ENCODE assay signal across 1 cellular context in the genomic region with DNA sequence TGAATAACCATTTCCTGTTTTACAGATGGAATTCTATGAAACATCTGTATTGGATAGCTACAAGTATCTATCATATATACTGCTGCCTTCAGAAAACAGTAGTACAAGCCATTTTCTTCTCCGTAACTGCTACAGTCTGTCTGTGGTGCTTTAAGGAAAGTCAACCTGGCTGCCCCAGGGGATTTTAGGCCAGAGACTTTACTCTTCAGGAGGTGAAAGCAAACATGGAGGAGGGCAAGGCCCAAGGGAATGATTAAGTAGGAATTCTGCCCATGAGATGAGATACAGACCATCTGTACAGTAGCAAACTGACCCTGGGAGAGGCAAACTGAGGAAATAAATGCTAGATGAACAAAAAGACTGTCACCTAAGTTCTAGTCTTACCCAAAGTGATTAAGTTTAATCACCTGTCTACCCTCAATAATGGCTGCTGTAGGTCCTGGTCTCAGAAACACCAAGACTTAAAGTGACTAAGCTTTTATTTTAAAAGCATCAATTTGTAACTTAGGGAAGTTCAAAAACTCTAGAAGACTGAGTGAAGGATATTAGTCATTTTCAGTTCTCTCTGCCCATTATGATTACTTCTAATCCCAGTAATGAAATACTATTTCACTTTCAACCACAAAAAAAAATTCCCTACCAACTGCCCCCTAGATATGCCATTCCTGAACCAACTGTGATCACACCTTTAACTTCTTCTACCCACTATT.
TF ChIP-seq lines count a peak whose summit lies in the region.

No MANE protein-coding gene starts in this region.

TF ChIP-seq in GM12878, 131 proteins besides CTCF, POLR2A, EP300 and RAD21 (continues in another document):
- TF ChIP-seq CHD2 (IDR thresholded peaks at IDR 0.05; ENCODE audit: borderline replicate concordance, low read depth, low read length), result peak; percentile 52; the same call in 1 of the 2 replicates
- no peak for TF ChIP-seq NR2C2 (IDR thresholded peaks at IDR 0.05; ENCODE audit: borderline replicate concordance, control insufficient read depth, insufficient read length, low read depth)
- TF ChIP-seq MYB (IDR thresholded peaks at IDR 0.05; ENCODE audit: borderline replicate concordance, low read depth, low read length), result peak; percentile 92
- no peak for TF ChIP-seq NR2C1 (IDR thresholded peaks at IDR 0.05)
- TF ChIP-seq, protein P1, sequence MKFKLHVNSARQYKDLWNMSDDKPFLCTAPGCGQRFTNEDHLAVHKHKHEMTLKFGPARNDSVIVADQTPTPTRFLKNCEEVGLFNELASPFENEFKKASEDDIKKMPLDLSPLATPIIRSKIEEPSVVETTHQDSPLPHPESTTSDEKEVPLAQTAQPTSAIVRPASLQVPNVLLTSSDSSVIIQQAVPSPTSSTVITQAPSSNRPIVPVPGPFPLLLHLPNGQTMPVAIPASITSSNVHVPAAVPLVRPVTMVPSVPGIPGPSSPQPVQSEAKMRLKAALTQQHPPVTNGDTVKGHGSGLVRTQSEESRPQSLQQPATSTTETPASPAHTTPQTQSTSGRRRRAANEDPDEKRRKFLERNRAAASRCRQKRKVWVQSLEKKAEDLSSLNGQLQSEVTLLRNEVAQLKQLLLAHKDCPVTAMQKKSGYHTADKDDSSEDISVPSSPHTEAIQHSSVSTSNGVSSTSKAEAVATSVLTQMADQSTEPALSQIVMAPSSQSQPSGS (IDR thresholded peaks at IDR 0.05; ENCODE audit: low read length), result peak; percentile 97
- peak; percentile 60; the same call in 1 of the 2 replicates for TF ChIP-seq GABPA (IDR thresholded peaks at IDR 0.05; ENCODE audit: low read depth)
- TF ChIP-seq CHD1 (IDR thresholded peaks at IDR 0.05; ENCODE audit: low read depth, low read length), result peak; percentile 74; the same call in 1 of the 2 replicates
- no peak for TF ChIP-seq ASH2L (IDR thresholded peaks at IDR 0.05; ENCODE audit: borderline replicate concordance, low read depth)
- TF ChIP-seq, protein P2, sequence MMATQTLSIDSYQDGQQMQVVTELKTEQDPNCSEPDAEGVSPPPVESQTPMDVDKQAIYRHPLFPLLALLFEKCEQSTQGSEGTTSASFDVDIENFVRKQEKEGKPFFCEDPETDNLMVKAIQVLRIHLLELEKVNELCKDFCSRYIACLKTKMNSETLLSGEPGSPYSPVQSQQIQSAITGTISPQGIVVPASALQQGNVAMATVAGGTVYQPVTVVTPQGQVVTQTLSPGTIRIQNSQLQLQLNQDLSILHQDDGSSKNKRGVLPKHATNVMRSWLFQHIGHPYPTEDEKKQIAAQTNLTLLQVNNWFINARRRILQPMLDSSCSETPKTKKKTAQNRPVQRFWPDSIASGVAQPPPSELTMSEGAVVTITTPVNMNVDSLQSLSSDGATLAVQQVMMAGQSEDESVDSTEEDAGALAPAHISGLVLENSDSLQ (IDR thresholded peaks at IDR 0.05), result peak; percentile 48; the same call in 1 of the 2 replicates
- TF ChIP-seq SIX5 (IDR thresholded peaks at IDR 0.05; ENCODE audit: low read depth, low read length, severe bottlenecking), result no peak
- TF ChIP-seq NFIC (IDR thresholded peaks at IDR 0.05; ENCODE audit: low read depth, low read length), result peak; percentile 100
- no peak for TF ChIP-seq SMAD5 (IDR thresholded peaks at IDR 0.05; ENCODE audit: low read depth)
- no peak for TF ChIP-seq KDM1A (IDR thresholded peaks at IDR 0.05; ENCODE audit: borderline replicate concordance)
- TF ChIP-seq MEF2B (IDR thresholded peaks at IDR 0.05; ENCODE audit: partially characterized antibody, poor library complexity, severe bottlenecking), result peak; percentile 82
- TF ChIP-seq TCF12 (IDR thresholded peaks at IDR 0.05; ENCODE audit: low read depth, low read length), result 0 out of 2 replicates have a peak, but pooled peaks have one; percentile 42
- TF ChIP-seq HDGF (IDR thresholded peaks at IDR 0.05), result no peak
- TF ChIP-seq, protein P3, sequence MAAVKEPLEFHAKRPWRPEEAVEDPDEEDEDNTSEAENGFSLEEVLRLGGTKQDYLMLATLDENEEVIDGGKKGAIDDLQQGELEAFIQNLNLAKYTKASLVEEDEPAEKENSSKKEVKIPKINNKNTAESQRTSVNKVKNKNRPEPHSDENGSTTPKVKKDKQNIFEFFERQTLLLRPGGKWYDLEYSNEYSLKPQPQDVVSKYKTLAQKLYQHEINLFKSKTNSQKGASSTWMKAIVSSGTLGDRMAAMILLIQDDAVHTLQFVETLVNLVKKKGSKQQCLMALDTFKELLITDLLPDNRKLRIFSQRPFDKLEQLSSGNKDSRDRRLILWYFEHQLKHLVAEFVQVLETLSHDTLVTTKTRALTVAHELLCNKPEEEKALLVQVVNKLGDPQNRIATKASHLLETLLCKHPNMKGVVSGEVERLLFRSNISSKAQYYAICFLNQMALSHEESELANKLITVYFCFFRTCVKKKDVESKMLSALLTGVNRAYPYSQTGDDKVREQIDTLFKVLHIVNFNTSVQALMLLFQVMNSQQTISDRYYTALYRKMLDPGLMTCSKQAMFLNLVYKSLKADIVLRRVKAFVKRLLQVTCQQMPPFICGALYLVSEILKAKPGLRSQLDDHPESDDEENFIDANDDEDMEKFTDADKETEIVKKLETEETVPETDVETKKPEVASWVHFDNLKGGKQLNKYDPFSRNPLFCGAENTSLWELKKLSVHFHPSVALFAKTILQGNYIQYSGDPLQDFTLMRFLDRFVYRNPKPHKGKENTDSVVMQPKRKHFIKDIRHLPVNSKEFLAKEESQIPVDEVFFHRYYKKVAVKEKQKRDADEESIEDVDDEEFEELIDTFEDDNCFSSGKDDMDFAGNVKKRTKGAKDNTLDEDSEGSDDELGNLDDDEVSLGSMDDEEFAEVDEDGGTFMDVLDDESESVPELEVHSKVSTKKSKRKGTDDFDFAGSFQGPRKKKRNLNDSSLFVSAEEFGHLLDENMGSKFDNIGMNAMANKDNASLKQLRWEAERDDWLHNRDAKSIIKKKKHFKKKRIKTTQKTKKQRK (IDR thresholded peaks at IDR 0.05; ENCODE audit: low read depth, low read length), result no peak
- TF ChIP-seq MTA3 (IDR thresholded peaks at IDR 0.05; ENCODE audit: borderline replicate concordance, low read length), result peak; percentile 100
- TF ChIP-seq POLR2AphosphoS5 (IDR thresholded peaks at IDR 0.05; ENCODE audit: low read length), result no peak
- peak in 1 of 2 experiments; percentile 95; a peak in 1 of 4 replicates for TF ChIP-seq CEBPB (IDR thresholded peaks at IDR 0.05; ENCODE audit: borderline replicate concordance in 1 of 2, low read depth in 2 of 2, low read length in 2 of 2)
- TF ChIP-seq IKZF2 (IDR thresholded peaks at IDR 0.05), result peak; percentile 99 to 100
- peak; percentile 94 for TF ChIP-seq JUNB (IDR thresholded peaks at IDR 0.05)
- no peak for TF ChIP-seq SUZ12 (IDR thresholded peaks at IDR 0.05; ENCODE audit: unreplicated experiment)
- TF ChIP-seq LARP7 (IDR thresholded peaks at IDR 0.05), result no peak
- peak; percentile 79 for TF ChIP-seq GATAD2B (conservative IDR thresholded peaks at IDR 0.05; ENCODE audit: low read depth)
- 0 out of 2 replicates have a peak, but pooled peaks have one; percentile 61 for TF ChIP-seq TCF7 (IDR thresholded peaks at IDR 0.05; ENCODE audit: borderline replicate concordance)
- TF ChIP-seq SMC3 (IDR thresholded peaks at IDR 0.05; ENCODE audit: borderline replicate concordance, low read length), result no peak; the same call in 1 of the 2 replicates
- no peak for TF ChIP-seq MYC (IDR thresholded peaks at IDR 0.05; ENCODE audit: insufficient read depth, insufficient read length, insufficient replicate concordance, low read length, severe bottlenecking)
- TF ChIP-seq, protein P4, sequence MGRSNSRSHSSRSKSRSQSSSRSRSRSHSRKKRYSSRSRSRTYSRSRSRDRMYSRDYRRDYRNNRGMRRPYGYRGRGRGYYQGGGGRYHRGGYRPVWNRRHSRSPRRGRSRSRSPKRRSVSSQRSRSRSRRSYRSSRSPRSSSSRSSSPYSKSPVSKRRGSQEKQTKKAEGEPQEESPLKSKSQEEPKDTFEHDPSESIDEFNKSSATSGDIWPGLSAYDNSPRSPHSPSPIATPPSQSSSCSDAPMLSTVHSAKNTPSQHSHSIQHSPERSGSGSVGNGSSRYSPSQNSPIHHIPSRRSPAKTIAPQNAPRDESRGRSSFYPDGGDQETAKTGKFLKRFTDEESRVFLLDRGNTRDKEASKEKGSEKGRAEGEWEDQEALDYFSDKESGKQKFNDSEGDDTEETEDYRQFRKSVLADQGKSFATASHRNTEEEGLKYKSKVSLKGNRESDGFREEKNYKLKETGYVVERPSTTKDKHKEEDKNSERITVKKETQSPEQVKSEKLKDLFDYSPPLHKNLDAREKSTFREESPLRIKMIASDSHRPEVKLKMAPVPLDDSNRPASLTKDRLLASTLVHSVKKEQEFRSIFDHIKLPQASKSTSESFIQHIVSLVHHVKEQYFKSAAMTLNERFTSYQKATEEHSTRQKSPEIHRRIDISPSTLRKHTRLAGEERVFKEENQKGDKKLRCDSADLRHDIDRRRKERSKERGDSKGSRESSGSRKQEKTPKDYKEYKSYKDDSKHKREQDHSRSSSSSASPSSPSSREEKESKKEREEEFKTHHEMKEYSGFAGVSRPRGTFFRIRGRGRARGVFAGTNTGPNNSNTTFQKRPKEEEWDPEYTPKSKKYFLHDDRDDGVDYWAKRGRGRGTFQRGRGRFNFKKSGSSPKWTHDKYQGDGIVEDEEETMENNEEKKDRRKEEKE (IDR thresholded peaks at IDR 0.05), result no peak
- 0 out of 2 replicates have a peak, but pooled peaks have one; percentile 15 for TF ChIP-seq CREB1 (IDR thresholded peaks at IDR 0.05; ENCODE audit: low read depth)
- TF ChIP-seq, protein P5, sequence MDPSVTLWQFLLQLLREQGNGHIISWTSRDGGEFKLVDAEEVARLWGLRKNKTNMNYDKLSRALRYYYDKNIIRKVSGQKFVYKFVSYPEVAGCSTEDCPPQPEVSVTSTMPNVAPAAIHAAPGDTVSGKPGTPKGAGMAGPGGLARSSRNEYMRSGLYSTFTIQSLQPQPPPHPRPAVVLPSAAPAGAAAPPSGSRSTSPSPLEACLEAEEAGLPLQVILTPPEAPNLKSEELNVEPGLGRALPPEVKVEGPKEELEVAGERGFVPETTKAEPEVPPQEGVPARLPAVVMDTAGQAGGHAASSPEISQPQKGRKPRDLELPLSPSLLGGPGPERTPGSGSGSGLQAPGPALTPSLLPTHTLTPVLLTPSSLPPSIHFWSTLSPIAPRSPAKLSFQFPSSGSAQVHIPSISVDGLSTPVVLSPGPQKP (IDR thresholded peaks at IDR 0.05; ENCODE audit: low read depth, low read length), result no peak
- peak; percentile 99 for TF ChIP-seq MTA2 (IDR thresholded peaks at IDR 0.05; ENCODE audit: low read depth)
- TF ChIP-seq ZZZ3 (IDR thresholded peaks at IDR 0.05; ENCODE audit: control insufficient read depth, insufficient read length, low read depth), result no peak
- TF ChIP-seq, protein P6, sequence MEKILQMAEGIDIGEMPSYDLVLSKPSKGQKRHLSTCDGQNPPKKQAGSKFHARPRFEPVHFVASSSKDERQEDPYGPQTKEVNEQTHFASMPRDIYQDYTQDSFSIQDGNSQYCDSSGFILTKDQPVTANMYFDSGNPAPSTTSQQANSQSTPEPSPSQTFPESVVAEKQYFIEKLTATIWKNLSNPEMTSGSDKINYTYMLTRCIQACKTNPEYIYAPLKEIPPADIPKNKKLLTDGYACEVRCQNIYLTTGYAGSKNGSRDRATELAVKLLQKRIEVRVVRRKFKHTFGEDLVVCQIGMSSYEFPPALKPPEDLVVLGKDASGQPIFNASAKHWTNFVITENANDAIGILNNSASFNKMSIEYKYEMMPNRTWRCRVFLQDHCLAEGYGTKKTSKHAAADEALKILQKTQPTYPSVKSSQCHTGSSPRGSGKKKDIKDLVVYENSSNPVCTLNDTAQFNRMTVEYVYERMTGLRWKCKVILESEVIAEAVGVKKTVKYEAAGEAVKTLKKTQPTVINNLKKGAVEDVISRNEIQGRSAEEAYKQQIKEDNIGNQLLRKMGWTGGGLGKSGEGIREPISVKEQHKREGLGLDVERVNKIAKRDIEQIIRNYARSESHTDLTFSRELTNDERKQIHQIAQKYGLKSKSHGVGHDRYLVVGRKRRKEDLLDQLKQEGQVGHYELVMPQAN (conservative IDR thresholded peaks at IDR 0.05), result no peak
- TF ChIP-seq SRF (IDR thresholded peaks at IDR 0.05; ENCODE audit: low read depth in 2 of 2, low read length in 2 of 2), result no peak
- TF ChIP-seq RBBP5 (conservative IDR thresholded peaks at IDR 0.05), result no peak
- TF ChIP-seq, protein P7, sequence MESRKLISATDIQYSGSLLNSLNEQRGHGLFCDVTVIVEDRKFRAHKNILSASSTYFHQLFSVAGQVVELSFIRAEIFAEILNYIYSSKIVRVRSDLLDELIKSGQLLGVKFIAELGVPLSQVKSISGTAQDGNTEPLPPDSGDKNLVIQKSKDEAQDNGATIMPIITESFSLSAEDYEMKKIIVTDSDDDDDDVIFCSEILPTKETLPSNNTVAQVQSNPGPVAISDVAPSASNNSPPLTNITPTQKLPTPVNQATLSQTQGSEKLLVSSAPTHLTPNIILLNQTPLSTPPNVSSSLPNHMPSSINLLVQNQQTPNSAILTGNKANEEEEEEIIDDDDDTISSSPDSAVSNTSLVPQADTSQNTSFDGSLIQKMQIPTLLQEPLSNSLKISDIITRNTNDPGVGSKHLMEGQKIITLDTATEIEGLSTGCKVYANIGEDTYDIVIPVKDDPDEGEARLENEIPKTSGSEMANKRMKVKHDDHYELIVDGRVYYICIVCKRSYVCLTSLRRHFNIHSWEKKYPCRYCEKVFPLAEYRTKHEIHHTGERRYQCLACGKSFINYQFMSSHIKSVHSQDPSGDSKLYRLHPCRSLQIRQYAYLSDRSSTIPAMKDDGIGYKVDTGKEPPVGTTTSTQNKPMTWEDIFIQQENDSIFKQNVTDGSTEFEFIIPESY (IDR thresholded peaks at IDR 0.05), result no peak
- no peak for TF ChIP-seq ZNF622 (IDR thresholded peaks at IDR 0.05)
- TF ChIP-seq FOXM1 (IDR thresholded peaks at IDR 0.05; ENCODE audit: low read depth, low read length), result peak; percentile 98
- peak; percentile 91 for TF ChIP-seq NBN (IDR thresholded peaks at IDR 0.05)
- TF ChIP-seq, protein P8, sequence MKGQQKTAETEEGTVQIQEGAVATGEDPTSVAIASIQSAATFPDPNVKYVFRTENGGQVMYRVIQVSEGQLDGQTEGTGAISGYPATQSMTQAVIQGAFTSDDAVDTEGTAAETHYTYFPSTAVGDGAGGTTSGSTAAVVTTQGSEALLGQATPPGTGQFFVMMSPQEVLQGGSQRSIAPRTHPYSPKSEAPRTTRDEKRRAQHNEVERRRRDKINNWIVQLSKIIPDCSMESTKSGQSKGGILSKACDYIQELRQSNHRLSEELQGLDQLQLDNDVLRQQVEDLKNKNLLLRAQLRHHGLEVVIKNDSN (IDR thresholded peaks at IDR 0.05; ENCODE audit: borderline replicate concordance, extremely low read length, insufficient read depth, low read depth, low read length), result no peak
- TF ChIP-seq RFX5 (IDR thresholded peaks at IDR 0.05; ENCODE audit: low read depth, low read length), result no peak
- TF ChIP-seq ZNF217 (IDR thresholded peaks at IDR 0.05), result peak; percentile 99
- TF ChIP-seq BMI1 (IDR thresholded peaks at IDR 0.05; ENCODE audit: borderline replicate concordance), result peak; percentile 90
- 0 out of 2 replicates have a peak, but pooled peaks have one; percentile 3 for TF ChIP-seq ZNF207 (IDR thresholded peaks at IDR 0.05; ENCODE audit: borderline replicate concordance)
- TF ChIP-seq, protein P9, sequence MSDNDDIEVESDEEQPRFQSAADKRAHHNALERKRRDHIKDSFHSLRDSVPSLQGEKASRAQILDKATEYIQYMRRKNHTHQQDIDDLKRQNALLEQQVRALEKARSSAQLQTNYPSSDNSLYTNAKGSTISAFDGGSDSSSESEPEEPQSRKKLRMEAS (IDR thresholded peaks at IDR 0.05; ENCODE audit: low read depth, low read length), result no peak
